Comparison of ENCODE assay signal across 15 cellular contexts in genomic region chr13:25973085-25973484, GRCh38.
DNase-seq lines count a peak whose midpoint lies in the region; ATAC-seq and TF ChIP-seq lines count a peak whose summit lies in the region.
"Had no signal": no experiment of that assay in that cellular context is flagged by ENCODE, and none has a peak within 500 bp of the region (broad histone marks: within the 10 kb centered on the region; RNA-seq: fewer than 3 reads in every experiment).

No MANE protein-coding gene starts in this region.

- TF ChIP-seq CTCF in nephron (IDR thresholded peaks at IDR 0.05; ENCODE audit: unreplicated experiment in 3 of 3): no peak

- ATAC-seq in T-helper 17 cell (no peak), HG03097 (IDR thresholded peaks at IDR 0.05; ENCODE audit: low FRiP score, unreplicated experiment) (no peak), GM21381 (IDR thresholded peaks at IDR 0.05; ENCODE audit: unreplicated experiment) (no peak)
- ATAC-seq: left lobe of liver, PC-3 had no signal

- peak overlapping the region; percentile 87 for H3K27ac Mint-ChIP-seq in T-helper 17 cell
- H3K27ac Mint-ChIP-seq in nephron: peak overlapping the region; percentile 27 to 63 (median 27)
- H3K27ac Mint-ChIP-seq: dendritic cell treated with granulocyte-macrophage colony-stimulating factor and Interleukin-4, amounts not matched to agents 40 ng/mL and 50 ng/mL, for 4 days; naive B cell had no signal

- H3K4me1 Mint-ChIP-seq in T-helper 17 cell: peaks cover 42% of the 10 kb centered on the region
- H3K4me1 Mint-ChIP-seq in nephron: peaks cover 61% of the 10 kb centered on the region

- H3K9me3 ChIP-seq in T-helper 17 cell (ENCODE audit: control insufficient read depth, low read length, poor library complexity, severe bottlenecking): no peaks in the 10 kb centered on the region

- H3K27me3 Mint-ChIP-seq in T-helper 17 cell (peaks cover under 1% of the 10 kb centered on the region), nephron (ENCODE audit: low read depth) (peaks cover 4% of the 10 kb centered on the region)

- H3K9me3 Mint-ChIP-seq in nephron: no peaks in the 10 kb centered on the region
- H3K9me3 Mint-ChIP-seq: dendritic cell treated with granulocyte-macrophage colony-stimulating factor and Interleukin-4, amounts not matched to agents 40 ng/mL and 50 ng/mL, for 4 days had no signal

- H3K36me3 Mint-ChIP-seq in T-helper 17 cell (ENCODE audit: low read depth) (no peaks in the 10 kb centered on the region), nephron (ENCODE audit: low read depth) (no peaks in the 10 kb centered on the region)
- H3K36me3 Mint-ChIP-seq: naive B cell had no signal

- H3K4me3 Mint-ChIP-seq in T-helper 17 cell (peak overlapping the region; percentile 71), nephron (peak overlapping the region in 1 of 3 experiments; percentile 25)
- H3K4me3 Mint-ChIP-seq: dendritic cell treated with granulocyte-macrophage colony-stimulating factor and Interleukin-4, amounts not matched to agents 40 ng/mL and 50 ng/mL, for 4 days; naive B cell had no signal

- DNase-seq in DMS153 treated with DMSO at 0.1 percent for 48 hours (lab: John Stamatoyannopoulos, UW; ENCODE audit: unreplicated experiment) (peak; percentile 24), DMS153 (lab: John Stamatoyannopoulos, UW) (no peak), NCI-H1092 treated with DMSO at 0.1 percent for 48 hours (lab: John Stamatoyannopoulos, UW) (peak; percentile 83), T-helper 17 cell (no peak), C1 segment of cervical spinal cord (lab: John Stamatoyannopoulos, UW) (no peak)
- DNase-seq: 8988T; activated CD4-positive, CD25-positive, alpha-beta regulatory T cell treated with anti-CD3 and anti-CD28 coated beads, Interleukin-2, amount 50 U/mL, for 72 hours; naive B cell; PC-3; stimulated activated CD4-positive, alpha-beta T cell treated with anti-CD3 and anti-CD28 coated beads, Interleukin-4, amount 100 ng/mL, for 1 hour had no signal

Comparison
In these comparisons a context has a peak if more than half of its experiments do, and no peak if none do; other contexts are left out.
1. DNase-seq: peak in DMS153 treated with DMSO at 0.1 percent for 48 hours (single experiment) and NCI-H1092 treated with DMSO at 0.1 percent for 48 hours (single experiment); none in DMS153 (single experiment), T-helper 17 cell (0 of 3) and C1 segment of cervical spinal cord (0 of 14).